In the genomic region with DNA sequence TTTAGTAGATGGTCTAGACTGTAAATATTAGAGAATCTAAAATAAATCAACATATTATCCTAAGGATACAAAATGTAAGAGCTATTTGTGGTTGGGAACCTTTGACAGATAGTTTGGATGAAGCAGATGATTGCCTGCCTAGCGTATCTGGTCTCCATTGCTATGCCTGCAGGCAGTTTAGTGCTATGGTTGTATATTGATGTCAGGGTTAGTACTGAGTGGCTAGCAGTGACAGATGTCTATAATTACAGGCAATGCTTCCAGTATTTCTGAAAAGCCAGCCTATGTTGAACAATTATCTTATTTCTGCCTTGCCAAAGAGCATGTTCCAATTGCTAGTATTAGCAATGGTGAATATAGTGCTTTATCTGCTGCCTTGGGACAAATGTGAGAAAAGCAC, we compare ENCODE assay signal across 14 cellular contexts.
A peak's percentile ranks its signal among the peaks of the same experiment; 100 is the strongest.
DNase-seq lines count a peak whose midpoint lies in the region; ATAC-seq and TF ChIP-seq lines count a peak whose summit lies in the region.
"Had no signal": no experiment of that assay in that cellular context is flagged by ENCODE, and none has a peak within 500 bp of the region (broad histone marks: within the 10 kb centered on the region; RNA-seq: fewer than 3 reads in every experiment).

No MANE protein-coding gene starts in this region.

- peaks cover under 1% of the 10 kb centered on the region for H3F3A ChIP-seq in SK-N-SH (replicated peaks; ENCODE audit: insufficient read depth)

- H3K36me3 Mint-ChIP-seq in naive thymus-derived CD4-positive, alpha-beta T cell = no peaks in the 10 kb centered on the region

- H3K9me3 Mint-ChIP-seq in naive thymus-derived CD4-positive, alpha-beta T cell = peaks cover 0 to 2% (median 0%) of the 10 kb centered on the region in 11 donors

- CTCF ChIA-PET in SK-N-SH (lab: Yijun Ruan, JAX) = interaction anchor here (1.3 kb wide), 1 partner anchor 171 kb away, joined by 4 read pairs; no protein-coding TSS in a partner anchor
- CTCF ChIA-PET in naive thymus-derived CD4-positive, alpha-beta T cell (lab: Charles Lee) = no interaction called here

- peak; percentile 20 for TF ChIP-seq RAD21 in SK-N-SH (IDR thresholded peaks at IDR 0.05; ENCODE audit: low read length)

- no peaks in the 10 kb centered on the region for H3K36me3 ChIP-seq in SK-N-SH (replicated peaks in 1 of 2; ENCODE audit: control insufficient read depth in 1 of 2, insufficient read depth in 2 of 2, low read length in 1 of 2)
- no peaks in the 10 kb centered on the region for H3K36me3 ChIP-seq in naive thymus-derived CD4-positive, alpha-beta T cell (ENCODE audit: control insufficient read depth in 2 of 3, insufficient read depth in 3 of 3, low read length in 3 of 3)
- H3K36me3 ChIP-seq: BLaER1, HAP-1 had no signal

- no peak overlapping the region for H3K9ac ChIP-seq in SK-N-SH
- H3K9ac ChIP-seq: BLaER1 had no signal

- no peaks in the 10 kb centered on the region for H3K4me1 Mint-ChIP-seq in naive thymus-derived CD4-positive, alpha-beta T cell

- H3K27ac Mint-ChIP-seq in naive thymus-derived CD4-positive, alpha-beta T cell = no peak overlapping the region

- H3K4me3 Mint-ChIP-seq in naive thymus-derived CD4-positive, alpha-beta T cell = no peak overlapping the region

- H3K4me3 ChIP-seq in SK-N-SH (ENCODE audit: low read depth in 2 of 2, low read length in 1 of 2) = no peak overlapping the region
- H3K4me3 ChIP-seq in naive thymus-derived CD4-positive, alpha-beta T cell (ENCODE audit: low read length) = no peak overlapping the region
- H3K4me3 ChIP-seq: BLaER1, HAP-1 had no signal

- no peaks in the 10 kb centered on the region for H4K20me1 ChIP-seq in SK-N-SH (ENCODE audit: insufficient read depth)
- H4K20me1 ChIP-seq: BLaER1 had no signal

- ATAC-seq in naive thymus-derived CD4-positive, alpha-beta T cell = no peak
- ATAC-seq: Panc1 had no signal

- H2AFZ ChIP-seq in SK-N-SH (ENCODE audit: low read depth) = no peak overlapping the region

- H3K9me3 ChIP-seq in SK-N-SH = no peaks in the 10 kb centered on the region
- H3K9me3 ChIP-seq in naive thymus-derived CD4-positive, alpha-beta T cell (ENCODE audit: control insufficient read depth in 2 of 3, low read length in 3 of 3) = no peaks in the 10 kb centered on the region
- H3K9me3 ChIP-seq: BLaER1, HAP-1 had no signal

- POLR2A ChIA-PET in SK-N-SH (lab: Yijun Ruan, JAX) = interaction anchor here (1.0 kb wide), 1 partner anchor 64 kb away, joined by 4 read pairs; no protein-coding TSS in a partner anchor
- POLR2A ChIA-PET in naive thymus-derived CD4-positive, alpha-beta T cell (lab: Charles Lee) = no interaction called here

- peaks cover 0 to 6% (median under 1%) of the 10 kb centered on the region in 5 donors for H3K27me3 Mint-ChIP-seq in naive thymus-derived CD4-positive, alpha-beta T cell

- DNase-seq in EH (ENCODE audit: low read depth) (peak; percentile 5), NCI-H146 (lab: John Stamatoyannopoulos, UW) (peak; percentile 67), NCI-H2227 treated with DMSO at 0.1 percent for 48 hours (lab: John Stamatoyannopoulos, UW) (peak; percentile 80), SK-N-SH (peak; percentile 77), RPMI8226 (no peak), NCI-H774 (lab: John Stamatoyannopoulos, UW) (no peak), DMS153 treated with DMSO at 0.1 percent for 48 hours (lab: John Stamatoyannopoulos, UW; ENCODE audit: unreplicated experiment) (no peak)
- DNase-seq in naive thymus-derived CD4-positive, alpha-beta T cell = no peak
- DNase-seq: DMS153, NCI-H2029 treated with DMSO at 0.1 percent for 48 hours, SHP77 treated with DMSO at 0.1 percent for 48 hours had no signal

- peak in 1 of 2 experiments; percentile 94; a peak in 2 of 4 replicates for TF ChIP-seq EP300 in SK-N-SH (IDR thresholded peaks at IDR 0.05; ENCODE audit: borderline replicate concordance in 1 of 2, low read depth in 1 of 2, low read length in 1 of 2)

- 64% methylated on average over 1 of the region's 1 CpG for WGBS in SK-N-SH (ENCODE audit: low lambda C conversion rate)

- H3K27me3 ChIP-seq in SK-N-SH (ENCODE audit: insufficient read depth) = no peaks in the 10 kb centered on the region
- H3K27me3 ChIP-seq in naive thymus-derived CD4-positive, alpha-beta T cell (ENCODE audit: control insufficient read depth in 2 of 2, insufficient read depth in 2 of 2, low read length in 2 of 2) = no peaks in the 10 kb centered on the region
- H3K27me3 ChIP-seq: BLaER1 had no signal

- no peaks in the 10 kb centered on the region for H3K79me2 ChIP-seq in SK-N-SH (ENCODE audit: insufficient read depth)

- no peak for TF ChIP-seq CTCF in SK-N-SH (IDR thresholded peaks at IDR 0.05)

- H3K9me2 ChIP-seq in SK-N-SH = no peaks in the 10 kb centered on the region

- peak overlapping the region in 1 of 2 experiments; percentile 96; a peak in 2 of 4 replicates for H3K27ac ChIP-seq in SK-N-SH (ENCODE audit: low read depth in 2 of 2, low read length in 1 of 2)
- H3K27ac ChIP-seq in naive thymus-derived CD4-positive, alpha-beta T cell (ENCODE audit: low read depth, low read length) = no peak overlapping the region
- H3K27ac ChIP-seq: BLaER1 had no signal

- peaks cover 11 to 30% of the 10 kb centered on the region in 2 experiments; a peak in 3 of 4 replicates for H3K4me1 ChIP-seq in SK-N-SH (ENCODE audit: control insufficient read depth in 1 of 2, insufficient read depth in 2 of 2, low read depth in 1 of 2, low read length in 1 of 2)
- H3K4me1 ChIP-seq in naive thymus-derived CD4-positive, alpha-beta T cell (ENCODE audit: control insufficient read depth in 2 of 2, insufficient read depth in 2 of 2, low read length in 2 of 2) = no peaks in the 10 kb centered on the region
- H3K4me1 ChIP-seq: HAP-1 had no signal

- intact Hi-C loops in naive thymus-derived CD4-positive, alpha-beta T cell (cut with micrococcal nuclease) = no loop called here

- H3K4me2 ChIP-seq in SK-N-SH = no peak overlapping the region
- H3K4me2 ChIP-seq: BLaER1 had no signal

TF ChIP-seq in SK-N-SH, 30 proteins besides CTCF, POLR2A, EP300 and RAD21:
- TF ChIP-seq TCF12 (IDR thresholded peaks at IDR 0.05) (no peak; the same call in 1 of the 2 replicates), MXI1 (IDR thresholded peaks at IDR 0.05; ENCODE audit: low read depth, low read length) (peak; percentile 67; the same call in 1 of the 2 replicates), SIN3A (IDR thresholded peaks at IDR 0.05; ENCODE audit: borderline replicate concordance, low read depth, low read length) (no peak), YY1 (IDR thresholded peaks at IDR 0.05; ENCODE audit: low read depth) (no peak), SMC3 (IDR thresholded peaks at IDR 0.05; ENCODE audit: low read depth, low read length) (no peak), RCOR1 (IDR thresholded peaks at IDR 0.05; ENCODE audit: low read length) (peak; percentile 83; the same call in 1 of the 2 replicates), NFIC (IDR thresholded peaks at IDR 0.05; ENCODE audit: borderline replicate concordance) (no peak), GABPA (IDR thresholded peaks at IDR 0.05; ENCODE audit: low read depth) (no peak), TAF1 (IDR thresholded peaks at IDR 0.05; ENCODE audit: borderline replicate concordance, low read depth, low read length) (no peak), ELF1 (IDR thresholded peaks at IDR 0.05) (no peak), EZH2phosphoT487 (IDR thresholded peaks at IDR 0.05; ENCODE audit: borderline replicate concordance, low read depth) (no peak), FOXJ3 (CRISPR knock-in tag; IDR thresholded peaks at IDR 0.05) (0 out of 2 replicates have a peak, but pooled peaks have one; percentile 57), FOXM1 (IDR thresholded peaks at IDR 0.05; ENCODE audit: low read depth) (no peak), GATA2 (CRISPR knock-in tag; IDR thresholded peaks at IDR 0.05) (peak; percentile 73), POLR2AphosphoS5 (IDR thresholded peaks at IDR 0.05; ENCODE audit: low read depth, low read length) (no peak), CHD2 (IDR thresholded peaks at IDR 0.05; ENCODE audit: low read length, partially characterized antibody) (peak; percentile 78), RFX5 (IDR thresholded peaks at IDR 0.05; ENCODE audit: low read length) (no peak), MEF2A (IDR thresholded peaks at IDR 0.05; ENCODE audit: borderline replicate concordance, low read depth) (no peak)
- TF ChIP-seq, protein P1, sequence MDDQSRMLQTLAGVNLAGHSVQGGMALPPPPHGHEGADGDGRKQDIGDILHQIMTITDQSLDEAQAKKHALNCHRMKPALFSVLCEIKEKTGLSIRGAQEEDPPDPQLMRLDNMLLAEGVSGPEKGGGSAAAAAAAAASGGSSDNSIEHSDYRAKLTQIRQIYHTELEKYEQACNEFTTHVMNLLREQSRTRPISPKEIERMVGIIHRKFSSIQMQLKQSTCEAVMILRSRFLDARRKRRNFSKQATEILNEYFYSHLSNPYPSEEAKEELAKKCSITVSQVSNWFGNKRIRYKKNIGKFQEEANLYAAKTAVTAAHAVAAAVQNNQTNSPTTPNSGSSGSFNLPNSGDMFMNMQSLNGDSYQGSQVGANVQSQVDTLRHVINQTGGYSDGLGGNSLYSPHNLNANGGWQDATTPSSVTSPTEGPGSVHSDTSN (IDR thresholded peaks at IDR 0.05) = no peak
TF ChIP-seq in SK-N-SH: peak in this region for 5.

Comparison
In these comparisons a context has a peak if more than half of its experiments do, and no peak if none do; other contexts are left out.
1. DNase-seq: peak in EH (single experiment), NCI-H146 (single experiment), NCI-H2227 treated with DMSO at 0.1 percent for 48 hours (single experiment) and SK-N-SH (single experiment); none in naive thymus-derived CD4-positive, alpha-beta T cell (0 of 9), RPMI8226 (single experiment), NCI-H774 (single experiment) and DMS153 treated with DMSO at 0.1 percent for 48 hours (single experiment).